Comparison of ENCODE assay signal across 8 cellular contexts in genomic region chr7:98133181-98133580, GRCh38. TPM values are rescaled to one million over a fixed set of nuclear protein-coding genes. Genes with fewer than 3 reads are reported as not detected.
A peak's percentile ranks its signal among the peaks of the same experiment; 100 is the strongest.
DNase-seq lines count a peak whose midpoint lies in the region; ATAC-seq and TF ChIP-seq lines count a peak whose summit lies in the region.

No MANE protein-coding gene starts in this region.

- CTCF ChIA-PET in A673 (lab: Charles Lee), result no interaction called here

- no peak overlapping the region for H3K27ac ChIP-seq in A673 (ENCODE audit: low read depth, low read length, poor library complexity, severe bottlenecking)

- TF ChIP-seq CTCF in A673 (conservative IDR thresholded peaks at IDR 0.05; ENCODE audit: low read depth, low read length), result no peak

- no peaks in the 10 kb centered on the region for H3K36me3 ChIP-seq in A673 (ENCODE audit: insufficient read depth, low read length, poor library complexity, severe bottlenecking)

- in situ Hi-C loops in ACHN (cut with HindIII; ENCODE audit: low pct_ligation_motif_present, low pct_unique_long_range_greater_than_20kb, low sequenced_read_pairs), result no loop called here

- intact Hi-C loops in A673 (cut with micrococcal nuclease; ENCODE audit: unreplicated experiment), result no loop called here

- no peak for TF ChIP-seq POLR2A in erythroblast (IDR thresholded peaks at IDR 0.05; ENCODE audit: low read length)

- ATAC-seq in GM18861 (IDR thresholded peaks at IDR 0.05; ENCODE audit: unreplicated experiment) (peak; percentile 47), HG02943 (IDR thresholded peaks at IDR 0.05; ENCODE audit: low read depth, unreplicated experiment) (peak; percentile 47)

- H3K4me1 ChIP-seq in A673 (ENCODE audit: insufficient read depth, low read length, poor library complexity, severe bottlenecking), result peaks cover 16% of the 10 kb centered on the region

- no peaks in the 10 kb centered on the region for H3K27me3 ChIP-seq in A673 (replicated peaks; ENCODE audit: insufficient read depth, low read depth, low read length, poor library complexity)

- POLR2A ChIA-PET in A673 (lab: Charles Lee; ENCODE audit: low non-redundant PET), result no interaction called here

- H3K9me3 ChIP-seq in A673 (ENCODE audit: low read depth, low read length, poor library complexity, severe bottlenecking), result no peaks in the 10 kb centered on the region

- H3K4me3 ChIP-seq in A673 (ENCODE audit: low read depth, low read length, poor library complexity, severe bottlenecking), result no peak overlapping the region

- DNase-seq in ACHN (peak; percentile 43), OCI-M2 (lab: John Stamatoyannopoulos, UW; ENCODE audit: unreplicated experiment) (peak; percentile 37), erythroblast (lab: John Stamatoyannopoulos, UW) (peak; percentile 79 to 88), A673 (ENCODE audit: low spot score) (no peak), GOT3 (lab: John Stamatoyannopoulos, UW) (no peak), kidney glomerular epithelial cell (lab: John Stamatoyannopoulos, UW) (no peak)

- no TSS peak for BruUV-seq in A673 (replicated peaks; lab: Mats Ljungman, UMichigan)

RNA-seq across cellular contexts. Expression of gene LMTK2, which starts 26.5 kb away (rescaled TPM):
- 20.6 TPM in 2 replicates for total RNA-seq in A673 (2021)

Comparison
In these comparisons a context has a peak if more than half of its experiments do, and no peak if none do; other contexts are left out.
1. DNase-seq: peak in ACHN (single experiment), OCI-M2 (single experiment) and erythroblast (2 of 2); none in A673 (single experiment), GOT3 (single experiment) and kidney glomerular epithelial cell (single experiment).